In genomic region chr3:58163234-58163633, GRCh38 we compare ENCODE assay signal across 19 cellular contexts. TPM values are rescaled to one million over a fixed set of nuclear protein-coding genes. Genes with fewer than 3 reads are reported as not detected.
DNase-seq lines count a peak whose midpoint lies in the region; ATAC-seq and TF ChIP-seq lines count a peak whose summit lies in the region.
"Had no signal": no experiment of that assay in that cellular context is flagged by ENCODE, and none has a peak within 500 bp of the region (broad histone marks: within the 10 kb centered on the region; RNA-seq: fewer than 3 reads in every experiment).

No MANE protein-coding gene starts in this region.

- H4K20me1 ChIP-seq in SK-N-SH (ENCODE audit: insufficient read depth), result no peaks in the 10 kb centered on the region

- no peaks in the 10 kb centered on the region for H3K9me2 ChIP-seq in SK-N-SH

- H3K4me3 ChIP-seq in body of pancreas (no peak overlapping the region), left ventricle myocardium inferior (no peak overlapping the region), sigmoid colon (no peak overlapping the region), SK-N-SH (ENCODE audit: low read depth in 2 of 2, low read length in 1 of 2) (no peak overlapping the region)

- peaks cover 1% of the 10 kb centered on the region for H3K4me1 Mint-ChIP-seq in activated naive CD8-positive, alpha-beta T cell treated with anti-CD3 and anti-CD28 coated beads, Interleukin-2, amount 50 U/mL, for 24 hours
- H3K4me1 Mint-ChIP-seq: B cell; stimulated activated memory B cell treated with anti-CD40 and anti-IgM and Interleukin-4, amounts not matched to agents 10 μg/mL and 1 μg/mL and 100 μg/mL, for 72 hours had no signal

- no peaks in the 10 kb centered on the region for H3K36me3 ChIP-seq in body of pancreas (replicated peaks in 1 of 2; ENCODE audit: insufficient read depth in 1 of 2, low read depth in 2 of 2)
- peaks cover 36% of the 10 kb centered on the region for H3K36me3 ChIP-seq in left ventricle myocardium inferior
- H3K36me3 ChIP-seq in sigmoid colon, result peaks cover 0 to 37% (median 8%) of the 10 kb centered on the region in 4 donors
- H3K36me3 ChIP-seq in SK-N-SH (replicated peaks in 1 of 2; ENCODE audit: control insufficient read depth in 1 of 2, insufficient read depth in 2 of 2, low read length in 1 of 2), result peaks cover 42 to 46% of the 10 kb centered on the region in 2 experiments

- H3K9me3 Mint-ChIP-seq in activated naive CD8-positive, alpha-beta T cell treated with anti-CD3 and anti-CD28 coated beads, Interleukin-2, amount 50 U/mL, for 24 hours, result no peaks in the 10 kb centered on the region
- H3K9me3 Mint-ChIP-seq: activated CD8-positive, alpha-beta T cell treated with anti-CD3 and anti-CD28 coated beads for 36 hours; stimulated activated memory B cell treated with anti-CD40 and anti-IgM and Interleukin-4, amounts not matched to agents 10 μg/mL and 1 μg/mL and 100 μg/mL, for 72 hours had no signal

- peaks cover 6% of the 10 kb centered on the region; the same call in 1 of the 2 replicates for H3K79me2 ChIP-seq in SK-N-SH (ENCODE audit: insufficient read depth)

- H3K27me3 ChIP-seq in body of pancreas (no peaks in the 10 kb centered on the region), left ventricle myocardium inferior (ENCODE audit: low read depth) (no peaks in the 10 kb centered on the region), sigmoid colon (no peaks in the 10 kb centered on the region), SK-N-SH (ENCODE audit: insufficient read depth) (no peaks in the 10 kb centered on the region)

- intact Hi-C loops in body of pancreas (cut with DNase I) (no loop called here), left ventricle myocardium inferior (cut with micrococcal nuclease) (no loop called here), sigmoid colon (cut with DNase I) (loop anchor here (5.0 to 10.0 kb wide), 2 partner anchors 106 to 278 kb away; no protein-coding TSS in a partner anchor)

- no peak for TF ChIP-seq RAD21 in SK-N-SH (IDR thresholded peaks at IDR 0.05; ENCODE audit: low read length)

- H3K4me1 ChIP-seq in body of pancreas (peaks cover 77% of the 10 kb centered on the region), left ventricle myocardium inferior (peaks cover 67% of the 10 kb centered on the region), sigmoid colon (peaks cover 0 to 83% (median 71%) of the 10 kb centered on the region in 4 donors), SK-N-SH (ENCODE audit: control insufficient read depth in 1 of 2, insufficient read depth in 2 of 2, low read depth in 1 of 2, low read length in 1 of 2) (peaks cover 13 to 27% of the 10 kb centered on the region in 2 experiments; a peak in 3 of 4 replicates)

- no peak overlapping the region for H3K4me2 ChIP-seq in SK-N-SH

- peak; percentile 25 for DNase-seq in EH (ENCODE audit: low read depth)
- no peak for DNase-seq in body of pancreas
- no peak for DNase-seq in left ventricle myocardium inferior
- no peak for DNase-seq in sigmoid colon
- no peak for DNase-seq in activated naive CD8-positive, alpha-beta T cell treated with anti-CD3 and anti-CD28 coated beads, Interleukin-2, amount 50 U/mL, for 24 hours
- no peak for DNase-seq in GM20000 (ENCODE audit: low spot score)
- DNase-seq in DMS 273 treated with DMSO at 0.1 percent for 48 hours (lab: John Stamatoyannopoulos, UW), result no peak
- DNase-seq in SK-N-SH, result no peak
- DNase-seq: activated CD8-positive, alpha-beta T cell treated with anti-CD3 and anti-CD28 coated beads for 36 hours; DND-41; effector CD8-positive, alpha-beta T cell; glutamatergic neuron; KBM-7; naive thymus-derived CD4-positive, alpha-beta T cell; NCI-H1105; NCI-H2227 treated with DMSO at 0.1 percent for 48 hours had no signal

- H3K27ac Mint-ChIP-seq in activated naive CD8-positive, alpha-beta T cell treated with anti-CD3 and anti-CD28 coated beads, Interleukin-2, amount 50 U/mL, for 24 hours, result no peak overlapping the region
- H3K27ac Mint-ChIP-seq: activated CD8-positive, alpha-beta T cell treated with anti-CD3 and anti-CD28 coated beads for 36 hours; B cell; stimulated activated memory B cell treated with anti-CD40 and anti-IgM and Interleukin-4, amounts not matched to agents 10 μg/mL and 1 μg/mL and 100 μg/mL, for 72 hours had no signal

- H3K9me3 ChIP-seq in body of pancreas (no peaks in the 10 kb centered on the region), left ventricle myocardium inferior (replicated peaks) (no peaks in the 10 kb centered on the region), sigmoid colon (no peaks in the 10 kb centered on the region), SK-N-SH (no peaks in the 10 kb centered on the region)

- no peak overlapping the region for H3K9ac ChIP-seq in SK-N-SH

- TF ChIP-seq EP300 in sigmoid colon (IDR thresholded peaks at IDR 0.05) (no peak), SK-N-SH (IDR thresholded peaks at IDR 0.05; ENCODE audit: borderline replicate concordance in 1 of 2, low read depth in 1 of 2, low read length in 1 of 2) (no peak)

- WGBS in body of pancreas, 2 donors, result 69 to 71% methylated on average over 12 to 14 of the region's 14 CpGs
- WGBS in sigmoid colon, 2 donors, result 91% methylated on average over 14 of the region's 14 CpGs
- WGBS in SK-N-SH (ENCODE audit: low lambda C conversion rate), result 96% methylated on average over 14 of the region's 14 CpGs

- no peak for ATAC-seq in body of pancreas
- no peak for ATAC-seq in activated naive CD8-positive, alpha-beta T cell treated with anti-CD3 and anti-CD28 coated beads, Interleukin-2, amount 50 U/mL, for 24 hours
- ATAC-seq: activated CD8-positive, alpha-beta T cell treated with anti-CD3 and anti-CD28 coated beads for 36 hours; naive thymus-derived CD4-positive, alpha-beta T cell; stimulated activated memory B cell treated with anti-CD40 and anti-IgM and Interleukin-4, amounts not matched to agents 10 μg/mL and 1 μg/mL and 100 μg/mL, for 72 hours had no signal

- peaks cover 11% of the 10 kb centered on the region for H3F3A ChIP-seq in SK-N-SH (replicated peaks; ENCODE audit: insufficient read depth)

- H3K27me3 Mint-ChIP-seq in activated naive CD8-positive, alpha-beta T cell treated with anti-CD3 and anti-CD28 coated beads, Interleukin-2, amount 50 U/mL, for 24 hours, result no peaks in the 10 kb centered on the region
- H3K27me3 Mint-ChIP-seq: activated CD8-positive, alpha-beta T cell treated with anti-CD3 and anti-CD28 coated beads for 36 hours; B cell; naive thymus-derived CD4-positive, alpha-beta T cell; stimulated activated memory B cell treated with anti-CD40 and anti-IgM and Interleukin-4, amounts not matched to agents 10 μg/mL and 1 μg/mL and 100 μg/mL, for 72 hours had no signal

- TF ChIP-seq POLR2A in body of pancreas (IDR thresholded peaks at IDR 0.05) (no peak), sigmoid colon (IDR thresholded peaks at IDR 0.05) (no peak)

- POLR2A ChIA-PET in SK-N-SH (lab: Yijun Ruan, JAX), result no interaction called here

- H3K27ac ChIP-seq in body of pancreas (peak overlapping the region; percentile 88 to 97 (median 94)), left ventricle myocardium inferior (replicated peaks) (peak overlapping the region; percentile 88), sigmoid colon (peak overlapping the region; percentile 65 to 92 (median 82)), SK-N-SH (ENCODE audit: low read depth in 2 of 2, low read length in 1 of 2) (no peak overlapping the region)

- no peak overlapping the region for H2AFZ ChIP-seq in SK-N-SH (ENCODE audit: low read depth)

- H3K4me3 Mint-ChIP-seq in activated naive CD8-positive, alpha-beta T cell treated with anti-CD3 and anti-CD28 coated beads, Interleukin-2, amount 50 U/mL, for 24 hours, result no peak overlapping the region
- H3K4me3 Mint-ChIP-seq: activated CD8-positive, alpha-beta T cell treated with anti-CD3 and anti-CD28 coated beads for 36 hours; B cell; naive thymus-derived CD4-positive, alpha-beta T cell; stimulated activated memory B cell treated with anti-CD40 and anti-IgM and Interleukin-4, amounts not matched to agents 10 μg/mL and 1 μg/mL and 100 μg/mL, for 72 hours had no signal

- TF ChIP-seq CTCF in body of pancreas (IDR thresholded peaks at IDR 0.05), result no peak
- no peak for TF ChIP-seq CTCF in left ventricle myocardium inferior (IDR thresholded peaks at IDR 0.05; ENCODE audit: borderline replicate concordance)
- TF ChIP-seq CTCF in sigmoid colon (IDR thresholded peaks at IDR 0.05), result no peak
- TF ChIP-seq CTCF in GM20000 (IDR thresholded peaks at IDR 0.05; ENCODE audit: extremely low read depth, missing control alignments), result no peak
- no peak for TF ChIP-seq CTCF in SK-N-SH (IDR thresholded peaks at IDR 0.05)

- peaks cover 12% of the 10 kb centered on the region for H3K36me3 Mint-ChIP-seq in activated naive CD8-positive, alpha-beta T cell treated with anti-CD3 and anti-CD28 coated beads, Interleukin-2, amount 50 U/mL, for 24 hours (ENCODE audit: low read depth)

- CTCF ChIA-PET in SK-N-SH (lab: Yijun Ruan, JAX), result interaction anchor here (1.0 to 2.4 kb wide), 3 partner anchors 10 to 155 kb away, joined by 4 to 9 read pairs (median 5); partner anchors contain the start of gene FLNB

TF ChIP-seq in SK-N-SH, 30 proteins besides CTCF, POLR2A, EP300 and RAD21 (continues in another document):
- TF ChIP-seq YY1 (IDR thresholded peaks at IDR 0.05; ENCODE audit: low read depth) (no peak), USF1 (IDR thresholded peaks at IDR 0.05; ENCODE audit: borderline replicate concordance, low read depth) (no peak), TEAD4 (IDR thresholded peaks at IDR 0.05; ENCODE audit: borderline replicate concordance, insufficient read depth) (no peak)
- TF ChIP-seq, protein P1, sequence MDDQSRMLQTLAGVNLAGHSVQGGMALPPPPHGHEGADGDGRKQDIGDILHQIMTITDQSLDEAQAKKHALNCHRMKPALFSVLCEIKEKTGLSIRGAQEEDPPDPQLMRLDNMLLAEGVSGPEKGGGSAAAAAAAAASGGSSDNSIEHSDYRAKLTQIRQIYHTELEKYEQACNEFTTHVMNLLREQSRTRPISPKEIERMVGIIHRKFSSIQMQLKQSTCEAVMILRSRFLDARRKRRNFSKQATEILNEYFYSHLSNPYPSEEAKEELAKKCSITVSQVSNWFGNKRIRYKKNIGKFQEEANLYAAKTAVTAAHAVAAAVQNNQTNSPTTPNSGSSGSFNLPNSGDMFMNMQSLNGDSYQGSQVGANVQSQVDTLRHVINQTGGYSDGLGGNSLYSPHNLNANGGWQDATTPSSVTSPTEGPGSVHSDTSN (IDR thresholded peaks at IDR 0.05), result no peak

RNA-seq across cellular contexts. Expression of gene DNASE1L3, which starts 47.5 kb away (rescaled TPM):
- total RNA-seq in body of pancreas, result 1 to 10 TPM in 1 of 2 donors, not detected in 1; 2.1 TPM
- 4.5 TPM for total RNA-seq in left ventricle myocardium inferior
- under 1 TPM in 3 of 4 donors, not detected in 1; 0.27 to 0.82 (median 0.71) TPM for total RNA-seq in sigmoid colon
- 10 to 100 TPM in 2 of 3 donors, 1 to 10 TPM in 1; 9.0 to 69.8 (median 34.7) TPM for polyA plus RNA-seq in sigmoid colon
- not detected in 2 replicates for polyA plus RNA-seq in SK-N-SH (2012; rRNA removed)
- not detected in 2 replicates for polyA plus RNA-seq in SK-N-SH (2012; cell fraction: cytosol; rRNA removed)
- polyA plus RNA-seq in SK-N-SH (2012; cell fraction: nucleus; rRNA removed), result not detected in 2 replicates
- total RNA-seq: activated CD8-positive, alpha-beta T cell treated with anti-CD3 and anti-CD28 coated beads for 36 hours; kidney epithelial cell had no signal
- polyA plus RNA-seq: naive thymus-derived CD4-positive, alpha-beta T cell had no signal

Comparison
In these comparisons a context has a peak if more than half of its experiments do, and no peak if none do; other contexts are left out.
1. H3K27ac ChIP-seq: peak in body of pancreas (4 of 4), left ventricle myocardium inferior (single experiment) and sigmoid colon (4 of 4); none in SK-N-SH (0 of 2).